ENCODE assay signal across 8 cellular contexts in the genomic region with DNA sequence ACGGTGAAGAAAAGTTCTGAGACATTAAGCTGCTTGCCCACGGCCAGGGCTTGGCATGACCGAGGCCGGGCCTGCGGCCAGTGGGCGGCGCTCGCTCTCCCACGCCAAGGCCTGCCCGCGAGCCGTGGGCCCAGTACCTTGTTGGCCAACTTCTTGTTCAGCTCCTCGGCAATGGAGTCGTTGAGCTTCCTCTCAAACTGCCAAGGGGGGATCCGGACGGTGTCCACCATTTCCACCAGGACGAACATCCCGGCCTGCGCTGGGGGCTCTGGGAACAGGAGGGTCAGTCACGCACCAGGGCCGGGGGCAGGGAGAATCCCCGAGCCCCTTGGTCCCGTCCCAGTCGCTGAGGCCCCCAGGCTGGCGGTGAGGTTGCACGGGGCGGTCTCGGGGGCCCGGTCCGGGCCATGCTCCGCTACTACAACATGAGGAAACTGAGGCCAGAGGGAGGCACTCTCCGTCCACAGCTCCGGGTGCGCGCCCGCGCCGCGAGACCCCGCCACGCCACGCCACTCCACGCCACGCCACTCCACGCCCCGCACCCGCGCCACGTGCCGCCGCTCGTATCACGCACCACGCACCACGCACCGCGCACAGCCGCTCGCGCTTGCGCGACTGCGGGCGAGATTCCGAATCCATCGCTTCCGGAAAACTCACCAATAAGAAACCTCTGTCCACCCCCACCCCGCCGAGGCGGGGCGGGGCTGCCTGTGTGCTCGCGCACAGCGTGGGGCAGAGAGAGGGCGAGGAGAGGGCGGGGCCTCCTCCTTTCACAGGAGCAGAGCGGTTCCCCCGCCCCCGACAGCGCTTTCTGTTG. TPM values are rescaled to one million over a fixed set of nuclear protein-coding genes. Genes with fewer than 3 reads are reported as not detected.
DNase-seq lines count a peak whose midpoint lies in the region; ATAC-seq and TF ChIP-seq lines count a peak whose summit lies in the region.

A gene with protein sequence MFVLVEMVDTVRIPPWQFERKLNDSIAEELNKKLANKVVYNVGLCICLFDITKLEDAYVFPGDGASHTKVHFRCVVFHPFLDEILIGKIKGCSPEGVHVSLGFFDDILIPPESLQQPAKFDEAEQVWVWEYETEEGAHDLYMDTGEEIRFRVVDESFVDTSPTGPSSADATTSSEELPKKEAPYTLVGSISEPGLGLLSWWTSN (minus strand): TSS at position 617 of the 817 bp plus-strand sequence. CDS start 369 bp downstream, at position 248.

- H3K27me3 ChIP-seq in GM23338 (ENCODE audit: insufficient read depth), result no peaks in the 10 kb centered on the region
- no peaks in the 10 kb centered on the region for H3K27me3 ChIP-seq in fibroblast of lung (ENCODE audit: control insufficient read depth, insufficient read depth, low read length)

- 0 out of 2 replicates have a peak, but pooled peaks cover 13% of the 10 kb centered on the region for H3F3A ChIP-seq in GM23338 (replicated peaks; ENCODE audit: low read depth)

- peak within 1 kb of the TSS; percentile 95 for H3K27ac Mint-ChIP-seq in GM23338
- peak within 1 kb of the TSS; percentile 83 to 99 (median 96) for H3K27ac Mint-ChIP-seq in naive thymus-derived CD8-positive, alpha-beta T cell

- H3K4me3 ChIP-seq in GM23338 (peak within 1 kb of the TSS; percentile 78), fibroblast of lung (replicated peaks in 1 of 4; ENCODE audit: control extremely low read depth in 1 of 4, insufficient read depth in 1 of 4, low read depth in 3 of 4, low read length in 4 of 4) (peak within 1 kb of the TSS; percentile 66 to 92 (median 78))

- no peaks in the 10 kb centered on the region for H3K9me2 ChIP-seq in GM23338 (ENCODE audit: insufficient read depth)

- POLR2A ChIA-PET in naive thymus-derived CD8-positive, alpha-beta T cell (lab: Charles Lee), result interaction anchor here (0.6 to 2.5 kb wide), 8 partner anchors 12 to 723 kb away, joined by 3 to 10 read pairs (median 5); a partner anchor contains a TSS

- H3K79me2 ChIP-seq in GM23338 (replicated peaks; ENCODE audit: insufficient read depth) (peaks cover 44% of the 10 kb centered on the region), fibroblast of lung (ENCODE audit: control insufficient read depth, insufficient read depth, low read length) (peaks cover 35% of the 10 kb centered on the region)

- peak; percentile 55 to 75 for TF ChIP-seq CTCF in GM23338 (conservative IDR thresholded peaks at IDR 0.05; ENCODE audit: low read depth in 2 of 2)
- peak; percentile 84 for TF ChIP-seq CTCF in LNCAP (IDR thresholded peaks at IDR 0.05)
- peak; percentile 56 to 66 for TF ChIP-seq CTCF in fibroblast of lung (conservative IDR thresholded peaks at IDR 0.05 in 1 of 2, IDR thresholded peaks at IDR 0.05 in 1 of 2; ENCODE audit: low read depth in 1 of 2, low read length in 2 of 2)

- H3K4me1 ChIP-seq in GM23338 (ENCODE audit: insufficient read depth) (peaks cover 7% of the 10 kb centered on the region; the same call in 1 of the 2 replicates), fibroblast of lung (ENCODE audit: control insufficient read depth, extremely low read depth, insufficient read depth, low read length) (peaks cover 4% of the 10 kb centered on the region)

- H2AFZ ChIP-seq in GM23338, result peak within 1 kb of the TSS; percentile 38
- H2AFZ ChIP-seq in fibroblast of lung (ENCODE audit: low read length), result peak within 1 kb of the TSS; percentile 72

- H3K27ac ChIP-seq in GM23338 (ENCODE audit: low read depth), result peak within 1 kb of the TSS; percentile 69
- H3K27ac ChIP-seq in fibroblast of lung (ENCODE audit: insufficient read depth, low read length), result peak within 1 kb of the TSS; percentile 78

- H3K36me3 ChIP-seq in GM23338 (ENCODE audit: insufficient read depth) (no peaks in the 10 kb centered on the region), fibroblast of lung (ENCODE audit: control insufficient read depth, insufficient read depth, low read length) (peaks cover 5% of the 10 kb centered on the region)

- H3K4me2 ChIP-seq in GM23338 (peak within 1 kb of the TSS; percentile 72), fibroblast of lung (ENCODE audit: extremely low read depth, insufficient read depth, low read length) (peak within 1 kb of the TSS; percentile 93)

- H3K4me1 Mint-ChIP-seq in GM23338, result peaks cover 21% of the 10 kb centered on the region
- H3K4me1 Mint-ChIP-seq in naive thymus-derived CD8-positive, alpha-beta T cell, result peaks cover 21 to 57% (median 51%) of the 10 kb centered on the region in 4 donors

- no peaks in the 10 kb centered on the region; the same call in 2 of the 3 replicates for H3K9me3 Mint-ChIP-seq in GM23338
- no peaks in the 10 kb centered on the region for H3K9me3 Mint-ChIP-seq in naive thymus-derived CD8-positive, alpha-beta T cell

- peaks cover 9% of the 10 kb centered on the region for H3K27me3 Mint-ChIP-seq in GM23338 (ENCODE audit: insufficient read depth, low read depth, poor library complexity)
- H3K27me3 Mint-ChIP-seq in naive thymus-derived CD8-positive, alpha-beta T cell, result no peaks in the 10 kb centered on the region

- peaks cover 4% of the 10 kb centered on the region for H4K20me1 ChIP-seq in GM23338 (replicated peaks; ENCODE audit: insufficient read depth)
- no peaks in the 10 kb centered on the region for H4K20me1 ChIP-seq in fibroblast of lung (ENCODE audit: control insufficient read depth, extremely low read depth, insufficient read depth, low read length)

- DNase-seq in EL (peak; percentile 99), GM23338 (ENCODE audit: low spot score) (peak; percentile 99), RPMI8226 (peak; percentile 99), fibroblast of lung (ENCODE audit: low read depth in 2 of 2) (peak; percentile 96 to 97)
- DNase-seq in activated T-helper 1 cell treated with anti-CD3 and anti-CD28 coated beads, Interleukin-2, amount 50 U/mL, for 16 hours (ENCODE audit: low read depth in 1 of 2, low spot score in 1 of 2), result peak; percentile 93 to 95
- DNase-seq in naive thymus-derived CD8-positive, alpha-beta T cell, result peak; percentile 89 to 98 (median 95)
- DNase-seq in stimulated activated naive CD4-positive, alpha-beta T cell (lab: John Stamatoyannopoulos, UW), result peak; percentile 91 to 96 (median 94)

- peak; percentile 93 for ATAC-seq in GM23338
- peak; percentile 94 to 97 for ATAC-seq in naive thymus-derived CD8-positive, alpha-beta T cell

- H3K4me3 Mint-ChIP-seq in GM23338, result peak within 1 kb of the TSS; percentile 96
- peak within 1 kb of the TSS; percentile 91 to 100 (median 98) for H3K4me3 Mint-ChIP-seq in naive thymus-derived CD8-positive, alpha-beta T cell

- peak within 1 kb of the TSS; percentile 85 for H3K9ac ChIP-seq in fibroblast of lung (ENCODE audit: insufficient read depth, low read length)

- H3K9me3 ChIP-seq in fibroblast of lung (ENCODE audit: control insufficient read depth, insufficient read depth, low read depth, low read length), result no peaks in the 10 kb centered on the region

- H3K36me3 Mint-ChIP-seq in GM23338 (ENCODE audit: low read depth), result peaks cover 19% of the 10 kb centered on the region
- H3K36me3 Mint-ChIP-seq in naive thymus-derived CD8-positive, alpha-beta T cell, result peaks cover 0 to 11% (median 0%) of the 10 kb centered on the region in 3 donors

TF ChIP-seq in GM23338, 12 proteins besides CTCF, POLR2A, EP300 and RAD21 (continues in another document):
- TF ChIP-seq EZH2 (IDR thresholded peaks at IDR 0.05; ENCODE audit: low read depth, unreplicated experiment), result no peak

RNA-seq across cellular contexts. Expression of the gene that starts here (rescaled TPM):
- total RNA-seq in GM23338 (2014; rRNA removed; shearing (Covaris generic)), result 18.6 and 19.0 TPM in 2 replicates
- polyA plus RNA-seq in GM23338 (2016; fragmentation: Nextera tagmentation; extraction: Ambion mirVana) (26.5 and 28.7 TPM in 2 replicates), fibroblast of lung (42.6 and 62.5 TPM in 2 replicates)
- total RNA-seq in fibroblast of lung, result 15.4 and 19.7 TPM in 2 replicates
- 45.0 and 75.3 TPM in 2 replicates for polyA plus RNA-seq in fibroblast of lung (2012)
- polyA minus RNA-seq in fibroblast of lung (ENCODE audit: low replicate concordance), result 86.8 and 140 TPM in 2 replicates
- 10 to 100 TPM; 50.5 to 54.6 TPM for total RNA-seq in naive thymus-derived CD8-positive, alpha-beta T cell
- 10 to 100 TPM; 24.7 to 30.9 (median 27.6) TPM for polyA plus RNA-seq in naive thymus-derived CD8-positive, alpha-beta T cell

Comparison
In these comparisons a context has a peak if more than half of its experiments do, and no peak if none do; other contexts are left out.
1. Peak in every context shown above with its lines: DNase-seq, ATAC-seq, H3K4me3 ChIP-seq and H3K27ac ChIP-seq.